Comparison of ENCODE assay signal across 31 cellular contexts in the genomic region with DNA sequence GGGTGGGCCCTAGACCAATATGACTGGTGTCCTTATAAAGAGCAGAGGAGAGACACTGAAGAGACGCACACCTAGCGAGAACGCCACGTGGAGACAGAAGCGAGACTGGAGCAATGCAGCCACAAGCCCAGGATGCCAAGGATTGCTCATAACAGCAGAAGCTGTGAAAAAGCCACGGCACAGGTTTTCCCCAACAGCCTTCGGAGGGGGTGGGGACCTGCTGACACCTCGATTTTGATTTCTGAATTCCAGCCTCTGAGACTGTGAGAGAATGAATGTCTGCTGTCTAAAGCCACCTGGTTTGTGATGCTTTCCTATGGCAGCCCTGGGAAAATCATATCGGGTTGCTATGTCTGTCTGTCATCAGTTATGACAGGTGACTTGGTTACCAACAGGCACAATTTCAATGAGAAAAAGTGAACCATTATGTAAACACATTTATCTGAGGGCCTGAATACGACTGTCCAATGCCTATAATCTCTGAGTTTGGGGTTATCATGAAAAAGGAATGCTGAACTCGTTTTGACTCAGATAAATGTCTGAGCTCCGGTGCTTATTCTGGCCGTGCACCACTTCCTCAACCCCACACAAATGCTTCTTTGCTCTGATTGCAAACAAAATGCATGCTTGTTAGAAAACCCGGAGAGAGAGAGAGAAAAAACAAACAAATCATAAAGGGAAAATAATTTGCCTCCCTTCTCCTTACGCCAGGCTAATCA.
"Had no signal": no experiment of that assay in that cellular context is flagged by ENCODE, and none has a peak within 500 bp of the region (broad histone marks: within the 10 kb centered on the region; RNA-seq: fewer than 3 reads in every experiment).

No MANE protein-coding gene starts in this region.

- H3K36me3 ChIP-seq: adrenal gland, esophagus squamous epithelium, gastroesophageal sphincter had no signal

- H3K4me1 ChIP-seq: adrenal gland, body of pancreas, esophagus squamous epithelium, gastroesophageal sphincter had no signal

- FAIRE-seq: colon had no signal

- DNase-seq: activated CD4-positive, alpha-beta memory T cell treated with anti-CD3 and anti-CD28 coated beads for 36 hours; activated CD4-positive, alpha-beta T cell treated with anti-CD3 and anti-CD28 coated beads for 36 hours; activated CD4-positive, alpha-beta T cell treated with anti-CD3 and anti-CD28 coated beads, Interleukin-2, amount 10 ng/mL, durations not matched to agents 24 days and 14 days; activated CD4-positive, CD25-positive, alpha-beta regulatory T cell; activated CD4-positive, CD25-positive, alpha-beta regulatory T cell treated with anti-CD3 and anti-CD28 coated beads, Interleukin-2, amount 50 U/mL, for 72 hours; activated CD8-positive, alpha-beta memory T cell treated with anti-CD3 and anti-CD28 coated beads, Interleukin-2, amount 10 ng/mL, durations not matched to agents 7 days and 5 days; activated CD8-positive, alpha-beta memory T cell treated with anti-CD3 and anti-CD28 coated beads, Interleukin-2, amount 50 U/mL, for 4 hours; activated CD8-positive, alpha-beta T cell treated with anti-CD3 and anti-CD28 coated beads, Interleukin-2, amount 10 ng/mL, durations not matched to agents 7 days and 5 days; activated effector memory CD4-positive, alpha-beta T cell treated with anti-CD3 and anti-CD28 coated beads, Interleukin-2, amount 50 U/mL, for 16 hours; activated naive CD4-positive, alpha-beta T cell treated with anti-CD3 and anti-CD28 coated beads for 36 hours; activated naive CD8-positive, alpha-beta T cell treated with anti-CD3 and anti-CD28 coated beads for 36 hours; activated naive CD8-positive, alpha-beta T cell treated with anti-CD3 and anti-CD28 coated beads, Interleukin-2, amount 50 U/mL, for 24 hours; activated T-cell treated with anti-CD3 and anti-CD28 coated beads, Interleukin-2, amount 50 U/mL, for 1 hour; activated T-cell treated with anti-CD3 and anti-CD28 coated beads, Interleukin-2, amount 50 U/mL, for 48 hours; adrenal gland; amygdala; aorta; body of pancreas; caudate nucleus; cortex of kidney; dermis blood vessel endothelial cell; effector CD4-positive, alpha-beta T cell; effector memory CD8-positive, alpha-beta T cell; erythroblast; esophagus squamous epithelium; foreskin melanocyte; head of caudate nucleus; T-helper 1 cell; T-helper 17 cell had no signal

- H3K4me3 ChIP-seq: adrenal gland, body of pancreas, esophagus squamous epithelium, gastroesophageal sphincter had no signal

- H3K27me3 ChIP-seq: adrenal gland, body of pancreas, gastroesophageal sphincter had no signal

- ATAC-seq: activated CD4-positive, alpha-beta T cell treated with anti-CD3 and anti-CD28 coated beads for 36 hours; activated CD8-positive, alpha-beta memory T cell treated with anti-CD3 and anti-CD28 coated beads, Interleukin-2, amount 10 ng/mL, durations not matched to agents 7 days and 5 days; activated CD8-positive, alpha-beta T cell treated with anti-CD3 and anti-CD28 coated beads, Interleukin-2, amount 10 ng/mL, durations not matched to agents 7 days and 5 days; activated naive CD8-positive, alpha-beta T cell treated with anti-CD3 and anti-CD28 coated beads, Interleukin-2, amount 50 U/mL, for 24 hours; body of pancreas; effector memory CD8-positive, alpha-beta T cell; gastroesophageal sphincter; T-helper 17 cell had no signal

- H3K9me3 ChIP-seq: adrenal gland, body of pancreas, esophagus squamous epithelium, gastroesophageal sphincter had no signal

- H3K27ac ChIP-seq: adrenal gland, body of pancreas, esophagus squamous epithelium, gastroesophageal sphincter had no signal
